In the genomic region with DNA sequence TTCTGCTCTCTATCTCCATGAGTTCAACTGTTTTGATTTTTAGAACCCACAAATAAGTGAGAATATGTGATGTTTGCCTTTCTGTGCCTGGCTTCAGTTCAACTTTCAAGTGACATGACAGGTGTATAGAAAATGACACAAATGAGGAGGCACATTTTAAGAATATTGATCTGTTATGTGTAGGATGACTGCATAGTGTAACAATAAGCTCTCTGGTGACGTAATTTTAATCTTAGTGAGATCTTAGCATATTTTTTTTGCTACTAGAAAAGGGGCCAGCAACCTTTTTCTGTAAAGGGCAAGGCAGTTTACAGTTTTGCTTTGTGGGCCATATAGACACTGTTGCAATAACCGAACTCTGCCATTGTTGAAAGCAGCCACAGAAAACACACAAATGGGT, we compare ENCODE assay signal across 27 cellular contexts.
"Had no signal": no experiment of that assay in that cellular context is flagged by ENCODE, and none has a peak within 500 bp of the region (broad histone marks: within the 10 kb centered on the region; RNA-seq: fewer than 3 reads in every experiment).

No MANE protein-coding gene starts in this region.

- H3K27ac ChIP-seq: stomach, suprapubic skin, testis, thoracic aorta, thyroid gland, tibial artery, tibial nerve, transverse colon, upper lobe of left lung, upper lobe of right lung, uterus, vagina had no signal

- H3K27me3 ChIP-seq: stomach, suprapubic skin, testis, thyroid gland, tibial artery, tibial nerve, upper lobe of left lung, upper lobe of right lung, uterus, vagina had no signal

- DNase-seq: stimulated activated CD4-positive, alpha-beta T cell treated with anti-CD3 and anti-CD28 coated beads, Interleukin-2, amount 100 ng/mL, for 48 hours; stimulated activated CD4-positive, alpha-beta T cell treated with anti-CD3 and anti-CD28 coated beads, Interleukin-4, amount 100 ng/mL, for 1 hour; stimulated activated CD4-positive, alpha-beta T cell treated with anti-CD3 and anti-CD28 coated beads, Interleukin-4, amount 100 ng/mL, for 24 hours; stimulated activated CD4-positive, alpha-beta T cell treated with anti-CD3 and anti-CD28 coated beads, Interleukin-4, amount 100 ng/mL, for 4 hours; stimulated activated CD8-positive, alpha-beta memory T cell treated with anti-CD3 and anti-CD28 coated beads, Interleukin-4, amount 100 ng/mL, for 48 hours; stimulated activated naive B cell treated with anti-CD40 and anti-IgM and Interleukin-4, amounts not matched to agents 10 μg/mL and 1 μg/mL and 100 μg/mL, for 72 hours; stimulated activated naive CD4-positive, alpha-beta T cell; stimulated activated naive CD4-positive, alpha-beta T cell treated with Interleukin-2 at 50 U/mL for 16 hours; stimulated activated naive CD8-positive, alpha-beta T cell treated with anti-CD3 and anti-CD28 coated beads, Interleukin-15, amount 100 ng/mL, for 72 hours; stimulated activated naive CD8-positive, alpha-beta T cell treated with anti-CD3 and anti-CD28 coated beads, Interleukin-15, Interleukin-2, amounts not matched to agents 100 U/mL and 50 U/mL, for 24 hours; stomach; substantia nigra; testis; thyroid gland; tibial artery; transverse colon; trophoblast cell; upper lobe of left lung; upper lobe of right lung; uterus had no signal

- H3K4me3 ChIP-seq: stomach, suprapubic skin, testis, thoracic aorta, thyroid gland, tibial artery, tibial nerve, transverse colon, upper lobe of left lung, upper lobe of right lung, uterus, vagina had no signal

- H3K36me3 ChIP-seq: stomach, suprapubic skin, thoracic aorta, thyroid gland, tibial artery, tibial nerve, transverse colon, upper lobe of left lung, upper lobe of right lung, uterus, vagina had no signal

- H3K4me1 ChIP-seq: stomach, suprapubic skin, testis, thyroid gland, tibial artery, tibial nerve, transverse colon, upper lobe of left lung, upper lobe of right lung, uterus, vagina had no signal

- H3K9me3 ChIP-seq: testis, thyroid gland, tibial artery, upper lobe of right lung, uterus, vagina had no signal

- ATAC-seq: stimulated activated effector memory CD8-positive, alpha-beta T cell treated with anti-CD3 and anti-CD28 coated beads, Interleukin-12 subunit alpha, Interleukin-12 subunit beta, amount 100 ng/mL, for 72 hours; stimulated activated memory B cell treated with anti-CD40 and anti-IgM and Interleukin-4, amounts not matched to agents 10 μg/mL and 1 μg/mL and 100 μg/mL, for 72 hours; stimulated activated naive B cell treated with anti-CD40 and anti-IgM and Interleukin-4, amounts not matched to agents 10 μg/mL and 1 μg/mL and 100 μg/mL, for 72 hours; stimulated activated naive CD8-positive, alpha-beta T cell treated with anti-CD3 and anti-CD28 coated beads, Interleukin-15, amount 100 ng/mL, for 72 hours; stimulated activated naive CD8-positive, alpha-beta T cell treated with anti-CD3 and anti-CD28 coated beads, Interleukin-15, Interleukin-2, amounts not matched to agents 100 U/mL and 50 U/mL, for 24 hours; upper lobe of right lung had no signal

- FAIRE-seq: urothelium cell line had no signal
